Comparison of ENCODE assay signal across 1 cellular context in the genomic region with DNA sequence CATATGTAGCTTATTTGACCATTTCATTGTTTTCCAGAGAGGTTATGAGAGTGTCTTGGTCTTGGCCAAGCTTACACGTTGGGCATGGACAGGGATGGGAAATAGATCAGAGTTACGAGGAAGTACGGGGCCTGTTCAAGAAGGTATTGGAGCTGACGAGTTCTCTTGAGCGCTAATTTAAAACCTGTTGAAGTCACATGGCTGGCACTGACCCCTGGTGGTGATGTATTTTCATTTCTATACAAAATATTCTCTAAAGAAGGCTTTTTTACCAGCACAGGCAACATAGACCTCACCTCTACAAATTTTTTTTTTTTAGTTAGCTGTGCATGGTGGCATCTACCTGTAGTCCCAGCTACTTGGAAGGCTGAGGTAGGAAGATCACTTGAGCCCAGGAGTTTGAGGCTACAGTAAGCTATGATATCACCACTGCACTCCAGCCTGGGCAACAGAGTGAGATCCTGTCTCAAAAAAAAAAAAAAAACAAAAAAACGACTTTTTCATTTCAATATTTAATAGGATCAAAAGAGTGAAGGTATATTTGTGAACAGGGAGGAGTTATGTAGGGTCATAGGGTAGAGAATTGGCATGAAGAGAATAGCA.
TF ChIP-seq lines count a peak whose summit lies in the region.

No MANE protein-coding gene starts in this region.

TF ChIP-seq in liver, 16 proteins besides CTCF, POLR2A, EP300 and RAD21 (continued from another document):
- TF ChIP-seq, protein P1, sequence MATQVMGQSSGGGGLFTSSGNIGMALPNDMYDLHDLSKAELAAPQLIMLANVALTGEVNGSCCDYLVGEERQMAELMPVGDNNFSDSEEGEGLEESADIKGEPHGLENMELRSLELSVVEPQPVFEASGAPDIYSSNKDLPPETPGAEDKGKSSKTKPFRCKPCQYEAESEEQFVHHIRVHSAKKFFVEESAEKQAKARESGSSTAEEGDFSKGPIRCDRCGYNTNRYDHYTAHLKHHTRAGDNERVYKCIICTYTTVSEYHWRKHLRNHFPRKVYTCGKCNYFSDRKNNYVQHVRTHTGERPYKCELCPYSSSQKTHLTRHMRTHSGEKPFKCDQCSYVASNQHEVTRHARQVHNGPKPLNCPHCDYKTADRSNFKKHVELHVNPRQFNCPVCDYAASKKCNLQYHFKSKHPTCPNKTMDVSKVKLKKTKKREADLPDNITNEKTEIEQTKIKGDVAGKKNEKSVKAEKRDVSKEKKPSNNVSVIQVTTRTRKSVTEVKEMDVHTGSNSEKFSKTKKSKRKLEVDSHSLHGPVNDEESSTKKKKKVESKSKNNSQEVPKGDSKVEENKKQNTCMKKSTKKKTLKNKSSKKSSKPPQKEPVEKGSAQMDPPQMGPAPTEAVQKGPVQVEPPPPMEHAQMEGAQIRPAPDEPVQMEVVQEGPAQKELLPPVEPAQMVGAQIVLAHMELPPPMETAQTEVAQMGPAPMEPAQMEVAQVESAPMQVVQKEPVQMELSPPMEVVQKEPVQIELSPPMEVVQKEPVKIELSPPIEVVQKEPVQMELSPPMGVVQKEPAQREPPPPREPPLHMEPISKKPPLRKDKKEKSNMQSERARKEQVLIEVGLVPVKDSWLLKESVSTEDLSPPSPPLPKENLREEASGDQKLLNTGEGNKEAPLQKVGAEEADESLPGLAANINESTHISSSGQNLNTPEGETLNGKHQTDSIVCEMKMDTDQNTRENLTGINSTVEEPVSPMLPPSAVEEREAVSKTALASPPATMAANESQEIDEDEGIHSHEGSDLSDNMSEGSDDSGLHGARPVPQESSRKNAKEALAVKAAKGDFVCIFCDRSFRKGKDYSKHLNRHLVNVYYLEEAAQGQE (IDR thresholded peaks at IDR 0.05): no peak
- no peak for TF ChIP-seq EGR1 (IDR thresholded peaks at IDR 0.05; ENCODE audit: low read depth in 2 of 2)
- TF ChIP-seq, protein P2, sequence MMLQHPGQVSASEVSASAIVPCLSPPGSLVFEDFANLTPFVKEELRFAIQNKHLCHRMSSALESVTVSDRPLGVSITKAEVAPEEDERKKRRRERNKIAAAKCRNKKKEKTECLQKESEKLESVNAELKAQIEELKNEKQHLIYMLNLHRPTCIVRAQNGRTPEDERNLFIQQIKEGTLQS (IDR thresholded peaks at IDR 0.05): no peak
